17 cellular contexts compared by ENCODE assay signal in the genomic region with DNA sequence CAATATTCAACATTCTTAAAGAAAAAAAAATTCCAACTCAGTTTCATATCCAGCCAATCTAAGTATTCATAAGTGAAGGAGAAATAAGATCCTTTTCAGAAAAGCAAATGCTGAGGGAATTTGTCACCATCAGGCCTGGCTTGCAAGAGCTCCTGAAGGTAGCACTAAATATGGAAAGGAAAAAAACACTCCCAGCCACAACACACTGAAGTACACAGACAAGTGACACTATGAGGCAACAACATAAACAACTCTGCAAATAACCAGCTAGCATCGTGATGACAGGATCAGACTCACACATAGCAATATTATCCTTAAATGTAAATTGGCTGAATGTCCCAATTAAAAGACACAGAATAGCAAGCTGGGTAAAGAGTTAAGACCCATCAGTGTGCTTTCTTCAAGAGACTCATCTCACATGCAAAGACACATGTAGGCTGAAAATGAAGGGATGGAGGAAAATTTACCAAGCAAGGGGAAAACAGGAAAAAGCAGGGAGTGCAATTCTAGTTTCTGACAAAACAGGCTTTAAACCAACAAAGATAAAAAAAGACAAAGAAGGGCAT. TPM values are rescaled to one million over a fixed set of nuclear protein-coding genes. Genes with fewer than 3 reads are reported as not detected.
DNase-seq lines count a peak whose midpoint lies in the region; ATAC-seq and TF ChIP-seq lines count a peak whose summit lies in the region.
"Had no signal": no experiment of that assay in that cellular context is flagged by ENCODE, and none has a peak within 500 bp of the region (broad histone marks: within the 10 kb centered on the region; RNA-seq: fewer than 3 reads in every experiment).

No MANE protein-coding gene starts in this region.

- peak overlapping the region; percentile 36 for H3K27ac Mint-ChIP-seq in osteocyte (ENCODE audit: unreplicated experiment)

- H3K4me3 Mint-ChIP-seq in osteocyte (ENCODE audit: unreplicated experiment) = no peak overlapping the region

- H3K36me3 ChIP-seq in left ventricle myocardium inferior (no peaks in the 10 kb centered on the region), right atrium auricular region (no peaks in the 10 kb centered on the region), ascending aorta (no peaks in the 10 kb centered on the region)

- ATAC-seq in HG02970 (IDR thresholded peaks at IDR 0.05; ENCODE audit: low FRiP score, unreplicated experiment) (no peak), HG03469 (IDR thresholded peaks at IDR 0.05; ENCODE audit: unreplicated experiment) (no peak)
- ATAC-seq: A549 had no signal

- H3K27me3 Mint-ChIP-seq in osteocyte (ENCODE audit: unreplicated experiment) = no peaks in the 10 kb centered on the region

- no peaks in the 10 kb centered on the region for H3K9me3 ChIP-seq in left ventricle myocardium inferior (replicated peaks)
- H3K9me3 ChIP-seq in right atrium auricular region = peaks cover 0 to 6% of the 10 kb centered on the region in 2 donors
- H3K9me3 ChIP-seq in ascending aorta = no peaks in the 10 kb centered on the region
- H3K9me3 ChIP-seq: A549, Caco-2 had no signal

- no peaks in the 10 kb centered on the region for H3K36me3 Mint-ChIP-seq in osteocyte (ENCODE audit: unreplicated experiment)

- H3K27me3 ChIP-seq in left ventricle myocardium inferior (ENCODE audit: low read depth) = no peaks in the 10 kb centered on the region
- H3K27me3 ChIP-seq in right atrium auricular region = no peaks in the 10 kb centered on the region
- no peaks in the 10 kb centered on the region for H3K27me3 ChIP-seq in ascending aorta

- peak overlapping the region; percentile 86 for H3K27ac ChIP-seq in left ventricle myocardium inferior (replicated peaks)
- H3K27ac ChIP-seq in right atrium auricular region = peak overlapping the region in 1 of 2 donors; percentile 79
- peak overlapping the region; percentile 46 to 71 for H3K27ac ChIP-seq in ascending aorta
- H3K27ac ChIP-seq: HL-60 had no signal

- H3K4me1 Mint-ChIP-seq in osteocyte (ENCODE audit: unreplicated experiment) = peaks cover 58% of the 10 kb centered on the region

- intact Hi-C loops in left ventricle myocardium inferior (cut with micrococcal nuclease) = no loop called here
- intact Hi-C loops in ascending aorta (cut with DNase I) = loop anchor here (10.0 kb wide), 1 partner anchor 242 kb away; a partner anchor contains a TSS

- H3K9me3 Mint-ChIP-seq in osteocyte (ENCODE audit: unreplicated experiment) = no peaks in the 10 kb centered on the region

- DNase-seq in left ventricle myocardium inferior = no peak
- DNase-seq in right atrium auricular region (ENCODE audit: low spot score) = no peak
- no peak for DNase-seq in ascending aorta (ENCODE audit: low spot score in 2 of 2)
- peak; percentile 3 for DNase-seq in osteocyte (ENCODE audit: extremely low spot score, unreplicated experiment)
- DNase-seq in activated naive CD4-positive, alpha-beta T cell treated with Interleukin-2 at 50 U/mL for 16 hours = no peak
- DNase-seq: Caco-2, GM23248, KBM-7, NCI-H1092 treated with DMSO at 0.1 percent for 48 hours, NCI-H1694, NCI-H2107, NCI-H345, NCI-H69 had no signal

- H3K4me3 ChIP-seq in left ventricle myocardium inferior (no peak overlapping the region), right atrium auricular region (no peak overlapping the region), ascending aorta (no peak overlapping the region)

- H3K4me1 ChIP-seq in left ventricle myocardium inferior (peaks cover 59% of the 10 kb centered on the region), right atrium auricular region (peaks cover 2 to 34% of the 10 kb centered on the region in 2 donors), ascending aorta (peaks cover 9 to 30% of the 10 kb centered on the region in 2 donors)

- TF ChIP-seq CTCF in left ventricle myocardium inferior (IDR thresholded peaks at IDR 0.05; ENCODE audit: borderline replicate concordance) (no peak), right atrium auricular region (IDR thresholded peaks at IDR 0.05) (no peak), ascending aorta (IDR thresholded peaks at IDR 0.05) (no peak), osteocyte (IDR thresholded peaks at IDR 0.05) (no peak)

RNA-seq across cellular contexts. Expression of a gene that starts 33.1 kb away (rescaled TPM):
- total RNA-seq in left ventricle myocardium inferior (15.2 TPM), right atrium auricular region (1 to 10 TPM; 1.2 to 4.7 TPM), ascending aorta (7.2 TPM), osteocyte (0.83 and 0.94 TPM in 2 replicates)
